ENCODE assay signal across 14 cellular contexts in the genomic region with DNA sequence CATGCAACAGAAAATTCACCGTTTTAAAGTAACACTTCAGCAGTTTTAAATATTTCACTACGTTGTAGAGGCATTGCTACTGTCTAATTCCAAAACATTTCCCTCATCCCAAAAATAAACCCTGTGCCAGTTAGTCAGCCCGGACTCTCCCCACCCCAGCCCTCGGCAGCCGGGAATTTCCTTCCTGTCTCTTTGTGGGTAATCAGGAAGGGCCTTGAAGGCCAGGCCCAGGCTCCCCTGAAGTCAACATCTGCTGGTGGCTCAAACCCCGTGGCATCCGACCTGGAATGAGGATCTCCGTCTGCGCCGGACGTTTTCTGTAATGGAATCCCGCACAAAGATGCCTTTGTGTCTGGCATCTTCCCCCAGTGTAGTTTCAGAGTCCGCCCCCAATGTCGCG.
"Had no signal": no experiment of that assay in that cellular context is flagged by ENCODE, and none has a peak within 500 bp of the region (broad histone marks: within the 10 kb centered on the region; RNA-seq: fewer than 3 reads in every experiment).

No MANE protein-coding gene starts in this region.

- H3K9me3 ChIP-seq: neutrophil, transverse colon had no signal

- H3K4me1 Mint-ChIP-seq: activated CD4-positive, alpha-beta T cell treated with anti-CD3 and anti-CD28 coated beads, Interleukin-2, amount 10 ng/mL, durations not matched to agents 24 days and 14 days had no signal

- ATAC-seq: activated CD8-positive, alpha-beta T cell treated with anti-CD3 and anti-CD28 coated beads for 36 hours; naive thymus-derived CD8-positive, alpha-beta T cell; stimulated activated naive CD8-positive, alpha-beta T cell treated with anti-CD3 and anti-CD28 coated beads, Interleukin-15, Interleukin-2, amounts not matched to agents 100 U/mL and 50 U/mL, for 24 hours had no signal

- H3K4me1 ChIP-seq: transverse colon had no signal

- H3K27ac ChIP-seq: neutrophil, transverse colon had no signal

- H3K4me3 ChIP-seq: transverse colon had no signal

- H3K27ac Mint-ChIP-seq: activated CD4-positive, alpha-beta T cell treated with anti-CD3 and anti-CD28 coated beads, Interleukin-2, amount 10 ng/mL, durations not matched to agents 24 days and 14 days; activated CD8-positive, alpha-beta T cell treated with anti-CD3 and anti-CD28 coated beads for 36 hours; activated naive CD4-positive, alpha-beta T cell treated with anti-CD3 and anti-CD28 coated beads for 36 hours; brain had no signal

- H3K27me3 ChIP-seq: neutrophil, transverse colon had no signal

- H3K36me3 ChIP-seq: neutrophil, transverse colon had no signal

- H3K4me3 Mint-ChIP-seq: activated CD4-positive, alpha-beta T cell treated with anti-CD3 and anti-CD28 coated beads, Interleukin-2, amount 10 ng/mL, durations not matched to agents 24 days and 14 days; activated CD8-positive, alpha-beta T cell treated with anti-CD3 and anti-CD28 coated beads for 36 hours; activated naive CD4-positive, alpha-beta T cell treated with anti-CD3 and anti-CD28 coated beads for 36 hours; brain; naive thymus-derived CD8-positive, alpha-beta T cell had no signal

- DNase-seq: activated CD4-positive, alpha-beta T cell treated with anti-CD3 and anti-CD28 coated beads, Interleukin-2, amount 10 ng/mL, durations not matched to agents 24 days and 14 days; activated CD8-positive, alpha-beta T cell treated with anti-CD3 and anti-CD28 coated beads for 36 hours; activated naive CD4-positive, alpha-beta T cell treated with anti-CD3 and anti-CD28 coated beads for 36 hours; activated T-cell treated with anti-CD3 and anti-CD28 coated beads, Interleukin-2, amount 50 U/mL, for 1 hour; caudate nucleus; erythroblast; mesendoderm; naive thymus-derived CD8-positive, alpha-beta T cell; stimulated activated CD4-positive, alpha-beta T cell treated with anti-CD3 and anti-CD28 coated beads, Interleukin-2, amount 100 ng/mL, for 24 hours; stimulated activated naive CD8-positive, alpha-beta T cell treated with anti-CD3 and anti-CD28 coated beads, Interleukin-15, Interleukin-2, amounts not matched to agents 100 U/mL and 50 U/mL, for 24 hours; T1000; transverse colon had no signal

- H3K27me3 Mint-ChIP-seq: activated CD4-positive, alpha-beta T cell treated with anti-CD3 and anti-CD28 coated beads, Interleukin-2, amount 10 ng/mL, durations not matched to agents 24 days and 14 days; activated CD8-positive, alpha-beta T cell treated with anti-CD3 and anti-CD28 coated beads for 36 hours; naive thymus-derived CD8-positive, alpha-beta T cell had no signal
